Comparison of ENCODE assay signal across 10 cellular contexts in genomic region chr21:45080639-45081414, GRCh38. TPM values are rescaled to one million over a fixed set of nuclear protein-coding genes. Genes with fewer than 3 reads are reported as not detected.
DNase-seq lines count a peak whose midpoint lies in the region; ATAC-seq, FAIRE-seq and TF ChIP-seq lines count a peak whose summit lies in the region.
"Had no signal": no experiment of that assay in that cellular context is flagged by ENCODE, and none has a peak within 500 bp of the region (broad histone marks: within the 10 kb centered on the region; RNA-seq: fewer than 3 reads in every experiment).

No MANE protein-coding gene starts in this region.

- H3K4me3 Mint-ChIP-seq in chondrocyte (ENCODE audit: unreplicated experiment) = no peak overlapping the region

- no peaks in the 10 kb centered on the region for H3K9me3 Mint-ChIP-seq in chondrocyte (ENCODE audit: low read depth)

- peak; percentile 75 for ATAC-seq in omental fat pad (ENCODE audit: low FRiP score)
- ATAC-seq: psoas muscle had no signal

- DNase-seq in GM03348 (ENCODE audit: low spot score) (peak; percentile 79), T-helper 2 cell (peak in 3 of 5 experiments; percentile 32 to 69 (median 32)), chondrocyte (ENCODE audit: low spot score) (no peak), omental fat pad (ENCODE audit: low spot score) (no peak), NCI-H446 treated with DMSO at 0.1 percent for 48 hours (lab: John Stamatoyannopoulos, UW) (no peak), medulla oblongata (ENCODE audit: extremely low spot score) (no peak), frontal cortex (ENCODE audit: low spot score in 2 of 2) (no peak), NCI-H2196 treated with DMSO at 0.1 percent for 48 hours (lab: John Stamatoyannopoulos, UW; ENCODE audit: unreplicated experiment) (no peak)
- DNase-seq: esophagus squamous epithelium, psoas muscle had no signal

- TF ChIP-seq CTCF in chondrocyte (IDR thresholded peaks at IDR 0.05) (no peak), omental fat pad (IDR thresholded peaks at IDR 0.05) (no peak)

- peak overlapping the region; percentile 53 for H3K27ac Mint-ChIP-seq in chondrocyte (ENCODE audit: unreplicated experiment)

- no peaks in the 10 kb centered on the region for H3K27me3 Mint-ChIP-seq in chondrocyte (ENCODE audit: low read depth)

- peaks cover 51% of the 10 kb centered on the region for H3K4me1 Mint-ChIP-seq in chondrocyte (ENCODE audit: low read depth)

- no peak for FAIRE-seq in frontal cortex (lab: Jason Lieb, UNC)

- H3K36me3 Mint-ChIP-seq in chondrocyte (ENCODE audit: low read depth) = peaks cover 19% of the 10 kb centered on the region

RNA-seq across cellular contexts. Expression of gene ADARB1, which starts 6.4 kb away (rescaled TPM):
- total RNA-seq in chondrocyte = 53.8 to 92.8 TPM (median 89.5 TPM) in 3 replicates
- total RNA-seq in omental fat pad = 10 to 100 TPM; 17.3 to 38.3 (median 23.3) TPM
- 19.2 TPM for total RNA-seq in frontal cortex

Comparison
In these comparisons a context has a peak if more than half of its experiments do, and no peak if none do; other contexts are left out.
1. DNase-seq: peak in GM03348 (single experiment) and T-helper 2 cell (3 of 5); none in chondrocyte (single experiment), omental fat pad (single experiment), NCI-H446 treated with DMSO at 0.1 percent for 48 hours (single experiment), medulla oblongata (single experiment), frontal cortex (0 of 2) and NCI-H2196 treated with DMSO at 0.1 percent for 48 hours (single experiment).